In the genomic region with DNA sequence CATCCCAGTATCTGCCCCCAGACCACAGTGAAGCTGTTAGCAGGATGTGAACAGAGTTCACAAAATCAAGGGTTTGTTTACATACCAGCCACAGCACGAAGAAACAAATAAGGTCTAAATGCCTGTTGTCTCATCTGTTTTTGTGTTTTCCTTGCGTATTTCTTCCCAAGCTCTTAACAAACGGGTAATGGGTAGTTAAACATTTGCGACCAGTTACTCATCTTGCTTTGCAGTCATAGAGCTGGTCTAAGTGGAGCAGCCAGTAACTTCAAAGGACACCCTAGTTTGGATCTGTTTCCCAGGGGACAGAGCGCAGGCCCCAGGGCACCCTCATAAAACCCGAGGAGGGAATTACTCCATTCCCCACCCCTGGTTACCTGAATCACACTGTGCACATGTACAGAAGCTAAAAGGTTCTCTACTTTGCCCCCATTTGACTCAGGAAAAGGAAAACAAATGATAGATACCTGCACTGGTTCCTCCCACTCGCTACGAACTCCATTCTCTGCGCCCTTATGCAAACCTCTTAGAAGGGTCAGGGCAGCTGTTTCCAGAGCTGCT, we compare ENCODE assay signal across 1 cellular context.
TF ChIP-seq lines count a peak whose summit lies in the region.

No MANE protein-coding gene starts in this region.

TF ChIP-seq in IMR-90, 13 proteins besides CTCF, POLR2A, EP300 and RAD21 (continued from another document):
- TF ChIP-seq, protein P1, sequence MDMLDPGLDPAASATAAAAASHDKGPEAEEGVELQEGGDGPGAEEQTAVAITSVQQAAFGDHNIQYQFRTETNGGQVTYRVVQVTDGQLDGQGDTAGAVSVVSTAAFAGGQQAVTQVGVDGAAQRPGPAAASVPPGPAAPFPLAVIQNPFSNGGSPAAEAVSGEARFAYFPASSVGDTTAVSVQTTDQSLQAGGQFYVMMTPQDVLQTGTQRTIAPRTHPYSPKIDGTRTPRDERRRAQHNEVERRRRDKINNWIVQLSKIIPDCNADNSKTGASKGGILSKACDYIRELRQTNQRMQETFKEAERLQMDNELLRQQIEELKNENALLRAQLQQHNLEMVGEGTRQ (IDR thresholded peaks at IDR 0.05; ENCODE audit: low read depth, low read length), result no peak
TF ChIP-seq in IMR-90: peak in this region for 0.
